ENCODE assay signal across 8 cellular contexts in the genomic region with DNA sequence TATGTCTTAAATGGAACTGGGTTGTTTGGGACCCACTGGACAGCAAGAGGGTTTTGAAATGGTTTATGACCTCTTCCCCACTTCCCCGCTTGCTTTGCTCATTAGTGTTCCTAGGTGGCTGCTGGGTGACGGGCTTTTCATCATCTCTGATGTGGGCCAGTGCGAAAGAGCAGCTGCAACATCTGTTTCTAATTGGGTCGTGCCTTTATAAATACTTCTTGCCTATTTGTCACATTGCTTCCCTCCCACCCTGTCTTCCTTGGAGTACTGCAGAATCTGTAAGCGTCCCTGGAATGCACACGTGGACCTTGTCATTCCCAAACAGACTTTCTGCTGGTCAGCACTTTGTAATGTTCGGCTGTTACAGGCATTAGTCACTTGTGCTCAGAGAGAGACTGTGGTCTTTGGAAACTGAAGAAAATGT. TPM values are rescaled to one million over a fixed set of nuclear protein-coding genes. Genes with fewer than 3 reads are reported as not detected.
DNase-seq lines count a peak whose midpoint lies in the region; ATAC-seq, FAIRE-seq and TF ChIP-seq lines count a peak whose summit lies in the region.

No MANE protein-coding gene starts in this region.

- H3K9me3 ChIP-seq in endodermal cell (ENCODE audit: control insufficient read depth, low read length): peaks cover 6% of the 10 kb centered on the region

- H3K4me1 ChIP-seq in endodermal cell (ENCODE audit: control insufficient read depth, insufficient read depth, low read length): peaks cover 2% of the 10 kb centered on the region

- H3K27ac Mint-ChIP-seq in endodermal cell: no peak overlapping the region
- H3K27ac Mint-ChIP-seq in activated T-helper 2 cell treated with anti-CD3 and anti-CD28 coated beads, Interferon-gamma antibody, Interleukin-2, Interleukin-4, amounts not matched to agents 10 μg/mL and 5 μg/mL and 100 μg/mL, durations not matched to agents 14 hours and 24 hours and 36 hours: no peak overlapping the region

- POLR2A ChIA-PET in AG04449 (lab: Yijun Ruan, JAX): no interaction called here

- DNase-seq in AG04449 (ENCODE audit: low read depth, low spot score): peak; percentile 100
- DNase-seq in RCC 7860 (ENCODE audit: low spot score): peak; percentile 87
- peak; percentile 100 for DNase-seq in fibroblast of peridontal ligament (ENCODE audit: extremely low read depth)
- peak; percentile 100 for DNase-seq in non-pigmented ciliary epithelial cell (ENCODE audit: low read depth)
- DNase-seq in endodermal cell: no peak
- DNase-seq in activated CD8-positive, alpha-beta memory T cell treated with anti-CD3 and anti-CD28 coated beads, Interleukin-2, amount 50 U/mL, for 4 hours: no peak
- DNase-seq in activated T-helper 2 cell treated with anti-CD3 and anti-CD28 coated beads, Interferon-gamma antibody, Interleukin-2, Interleukin-4, amounts not matched to agents 10 μg/mL and 5 μg/mL and 100 μg/mL, durations not matched to agents 14 hours and 24 hours and 36 hours (ENCODE audit: low spot score): no peak

- H3K4me3 ChIP-seq in AG04449 (ENCODE audit: low read depth, low read length) (no peak overlapping the region), endodermal cell (ENCODE audit: low read length) (no peak overlapping the region)

- peaks cover 44% of the 10 kb centered on the region for H3K4me1 Mint-ChIP-seq in endodermal cell
- H3K4me1 Mint-ChIP-seq in activated T-helper 2 cell treated with anti-CD3 and anti-CD28 coated beads, Interferon-gamma antibody, Interleukin-2, Interleukin-4, amounts not matched to agents 10 μg/mL and 5 μg/mL and 100 μg/mL, durations not matched to agents 14 hours and 24 hours and 36 hours (ENCODE audit: low read depth): peaks cover 42% of the 10 kb centered on the region

- peaks cover 2% of the 10 kb centered on the region for H3K9me3 Mint-ChIP-seq in endodermal cell
- no peaks in the 10 kb centered on the region for H3K9me3 Mint-ChIP-seq in activated T-helper 2 cell treated with anti-CD3 and anti-CD28 coated beads, Interferon-gamma antibody, Interleukin-2, Interleukin-4, amounts not matched to agents 10 μg/mL and 5 μg/mL and 100 μg/mL, durations not matched to agents 14 hours and 24 hours and 36 hours

- TF ChIP-seq CTCF in AG04449 (IDR thresholded peaks at IDR 0.05; ENCODE audit: insufficient read depth, low read length, missing control alignments) (no peak), endodermal cell (conservative IDR thresholded peaks at IDR 0.05) (no peak)

- H3K36me3 Mint-ChIP-seq in endodermal cell (ENCODE audit: low read depth): peaks cover 2% of the 10 kb centered on the region
- H3K36me3 Mint-ChIP-seq in activated T-helper 2 cell treated with anti-CD3 and anti-CD28 coated beads, Interferon-gamma antibody, Interleukin-2, Interleukin-4, amounts not matched to agents 10 μg/mL and 5 μg/mL and 100 μg/mL, durations not matched to agents 14 hours and 24 hours and 36 hours (ENCODE audit: low read depth): no peaks in the 10 kb centered on the region

- H3K4me3 Mint-ChIP-seq in endodermal cell: no peak overlapping the region
- no peak overlapping the region for H3K4me3 Mint-ChIP-seq in activated T-helper 2 cell treated with anti-CD3 and anti-CD28 coated beads, Interferon-gamma antibody, Interleukin-2, Interleukin-4, amounts not matched to agents 10 μg/mL and 5 μg/mL and 100 μg/mL, durations not matched to agents 14 hours and 24 hours and 36 hours (ENCODE audit: low read depth)

- intact Hi-C loops in activated T-helper 2 cell treated with anti-CD3 and anti-CD28 coated beads, Interferon-gamma antibody, Interleukin-2, Interleukin-4, amounts not matched to agents 10 μg/mL and 5 μg/mL and 100 μg/mL, durations not matched to agents 14 hours and 24 hours and 36 hours (cut with micrococcal nuclease): loop anchor here (5.0 kb wide), 2 partner anchors 32 to 213 kb away; no protein-coding TSS in a partner anchor

- no peak overlapping the region for H3K9ac ChIP-seq in endodermal cell (ENCODE audit: extremely low read depth, low read length, poor library complexity, severe bottlenecking)

- H3K27me3 ChIP-seq in endodermal cell (ENCODE audit: control insufficient read depth, insufficient read depth, low read length, poor library complexity, severe bottlenecking): no peaks in the 10 kb centered on the region

- H3K27ac ChIP-seq in endodermal cell (ENCODE audit: low read depth, low read length): no peak overlapping the region

- peak; percentile 92 for FAIRE-seq in RCC 7860 (lab: Jason Lieb, UNC)

- CTCF ChIA-PET in AG04449 (lab: Yijun Ruan, JAX): no interaction called here

- ATAC-seq in GM18519 (IDR thresholded peaks at IDR 0.05; ENCODE audit: low FRiP score, unreplicated experiment): no peak

- 72 to 73% methylated on average over 7 of the region's 7 CpGs for WGBS in endodermal cell (ENCODE audit: insufficient coverage in 1 of 2, insufficient read length in 1 of 2), 2 experiments

- peaks cover 18% of the 10 kb centered on the region for H3K36me3 ChIP-seq in endodermal cell (ENCODE audit: control insufficient read depth, insufficient read depth, low read length)

- no peaks in the 10 kb centered on the region for H3K27me3 Mint-ChIP-seq in endodermal cell (ENCODE audit: insufficient read depth)
- peaks cover 72% of the 10 kb centered on the region for H3K27me3 Mint-ChIP-seq in activated T-helper 2 cell treated with anti-CD3 and anti-CD28 coated beads, Interferon-gamma antibody, Interleukin-2, Interleukin-4, amounts not matched to agents 10 μg/mL and 5 μg/mL and 100 μg/mL, durations not matched to agents 14 hours and 24 hours and 36 hours (ENCODE audit: low read depth)

RNA-seq across cellular contexts. Expression of a gene that starts 35.2 kb away (rescaled TPM):
- total RNA-seq in endodermal cell: 100 to 1,000 TPM; 102 to 116 TPM
- polyA plus RNA-seq in endodermal cell (2013, experiment 1 of 2): 130 TPM
- 129 TPM for polyA plus RNA-seq in endodermal cell (2013, experiment 2 of 2)
- total RNA-seq in activated T-helper 2 cell treated with anti-CD3 and anti-CD28 coated beads, Interferon-gamma antibody, Interleukin-2, Interleukin-4, amounts not matched to agents 10 μg/mL and 5 μg/mL and 100 μg/mL, durations not matched to agents 14 hours and 24 hours and 36 hours: 7.9 and 9.2 TPM in 2 replicates

Comparison
In these comparisons a context has a peak if more than half of its experiments do, and no peak if none do; other contexts are left out.
1. DNase-seq: peak in AG04449 (single experiment), RCC 7860 (single experiment), fibroblast of peridontal ligament (single experiment) and non-pigmented ciliary epithelial cell (single experiment); none in endodermal cell (single experiment), activated CD8-positive, alpha-beta memory T cell treated with anti-CD3 and anti-CD28 coated beads, Interleukin-2, amount 50 U/mL, for 4 hours (single experiment) and activated T-helper 2 cell treated with anti-CD3 and anti-CD28 coated beads, Interferon-gamma antibody, Interleukin-2, Interleukin-4, amounts not matched to agents 10 μg/mL and 5 μg/mL and 100 μg/mL, durations not matched to agents 14 hours and 24 hours and 36 hours (single experiment).
2. RNA of a gene that starts 35.2 kb away (total RNA-seq): 102 to 116 TPM in endodermal cell; 7.9 to 9.2 TPM in activated T-helper 2 cell treated with anti-CD3 and anti-CD28 coated beads, Interferon-gamma antibody, Interleukin-2, Interleukin-4, amounts not matched to agents 10 μg/mL and 5 μg/mL and 100 μg/mL, durations not matched to agents 14 hours and 24 hours and 36 hours; every median in the first group is over 10 times any median in the second.